ENCODE assay signal across 8 cellular contexts in genomic region chr6:43059168-43060033, GRCh38. TPM values are rescaled to one million over a fixed set of nuclear protein-coding genes. Genes with fewer than 3 reads are reported as not detected.
DNase-seq lines count a peak whose midpoint lies in the region; ATAC-seq and TF ChIP-seq lines count a peak whose summit lies in the region.

KLC4 (plus strand) TSS chr6:43059631; CDS start chr6:43061336, 1,705 bp downstream.
MRPL2 (minus strand) TSS chr6:43059434; CDS start chr6:43059381, 53 bp downstream.

- H3K27ac Mint-ChIP-seq in activated CD4-positive, alpha-beta T cell treated with anti-CD3 and anti-CD28 coated beads for 36 hours: peak within 1 kb of the TSS; percentile 94

- peaks cover 27% of the 10 kb centered on the region for H3K4me1 Mint-ChIP-seq in activated CD4-positive, alpha-beta T cell treated with anti-CD3 and anti-CD28 coated beads for 36 hours

- CTCF ChIA-PET in activated CD4-positive, alpha-beta T cell treated with anti-CD3 and anti-CD28 coated beads for 36 hours (lab: Charles Lee): interaction anchor here (0.5 to 1.4 kb wide), 6 partner anchors 10 to 85 kb away, joined by 3 to 4 read pairs (median 4); partner anchors contain the start of gene RRP36

- peak; percentile 90 for ATAC-seq in HG03439 (IDR thresholded peaks at IDR 0.05; ENCODE audit: unreplicated experiment)
- peak; percentile 98 for ATAC-seq in activated CD4-positive, alpha-beta T cell treated with anti-CD3 and anti-CD28 coated beads for 36 hours

- no peaks in the 10 kb centered on the region for H3K9me3 Mint-ChIP-seq in activated CD4-positive, alpha-beta T cell treated with anti-CD3 and anti-CD28 coated beads for 36 hours (ENCODE audit: low read depth)

- POLR2A ChIA-PET in activated CD4-positive, alpha-beta T cell treated with anti-CD3 and anti-CD28 coated beads for 36 hours (lab: Charles Lee): interaction anchor here (0.5 to 1.3 kb wide), 10 partner anchors 10 to 180 kb away, joined by 3 to 8 read pairs (median 3); partner anchors contain the start of genes CNPY3, KLHDC3, MEA1 and PEX6

- peak within 1 kb of the TSS; percentile 92 for H3K27ac ChIP-seq in cingulate gyrus (ENCODE audit: low read depth, low read length)

- peak; percentile 87 for TF ChIP-seq POLR2A in GM19193 (IDR thresholded peaks at IDR 0.05; ENCODE audit: extremely low read depth, insufficient read depth, insufficient read length)

- peaks cover 11% of the 10 kb centered on the region for H3K36me3 Mint-ChIP-seq in activated CD4-positive, alpha-beta T cell treated with anti-CD3 and anti-CD28 coated beads for 36 hours (ENCODE audit: low read depth)

- peak; percentile 99 for DNase-seq in AML-193 (lab: John Stamatoyannopoulos, UW)
- peak; percentile 99 for DNase-seq in NCI-H510A treated with DMSO at 0.1 percent for 48 hours (lab: John Stamatoyannopoulos, UW)
- DNase-seq in activated CD4-positive, alpha-beta T cell treated with anti-CD3 and anti-CD28 coated beads for 36 hours: peak; percentile 99
- DNase-seq in kidney glomerular epithelial cell (lab: John Stamatoyannopoulos, UW): peak; percentile 99
- DNase-seq in stimulated activated CD4-positive, alpha-beta T cell treated with anti-CD3 and anti-CD28 coated beads, Interleukin-1b, Interleukin-23, amount 100 ng/mL, for 1 hour (ENCODE audit: low read depth in 2 of 2): peak; percentile 90 to 92

- peak within 1 kb of the TSS; percentile 85 for H3K4me3 Mint-ChIP-seq in activated CD4-positive, alpha-beta T cell treated with anti-CD3 and anti-CD28 coated beads for 36 hours

- H3K27me3 Mint-ChIP-seq in activated CD4-positive, alpha-beta T cell treated with anti-CD3 and anti-CD28 coated beads for 36 hours: no peaks in the 10 kb centered on the region

- intact Hi-C loops in activated CD4-positive, alpha-beta T cell treated with anti-CD3 and anti-CD28 coated beads for 36 hours (cut with DNase I, micrococcal nuclease): loop anchor here (1.0 to 10.0 kb wide), 19 partner anchors 38 to 1275 kb away; partner anchors contain the start of genes ABCC10 (in 2 of the 2), KLHDC3 (in 2 of the 2), PEX6 (in 2 of the 2) and SRF (in 2 of the 2)

RNA-seq across cellular contexts. Expression of gene KLC4, which starts in this region (rescaled TPM):
- total RNA-seq in activated CD4-positive, alpha-beta T cell treated with anti-CD3 and anti-CD28 coated beads for 36 hours: 10 to 100 TPM in 1 of 2 experiments, 1 to 10 TPM in 1; 10.0 to 10.1 TPM

RNA-seq across cellular contexts. Expression of gene MRPL2, which starts in this region (rescaled TPM):
- 100 to 1,000 TPM in 1 of 2 experiments, 10 to 100 TPM in 1; 93.9 to 110 TPM for total RNA-seq in activated CD4-positive, alpha-beta T cell treated with anti-CD3 and anti-CD28 coated beads for 36 hours

Comparison
In these comparisons a context has a peak if more than half of its experiments do, and no peak if none do; other contexts are left out.
1. Peak in every context shown above with its lines: DNase-seq, ATAC-seq and H3K27ac ChIP-seq.